ENCODE assay signal across 18 cellular contexts in the genomic region with DNA sequence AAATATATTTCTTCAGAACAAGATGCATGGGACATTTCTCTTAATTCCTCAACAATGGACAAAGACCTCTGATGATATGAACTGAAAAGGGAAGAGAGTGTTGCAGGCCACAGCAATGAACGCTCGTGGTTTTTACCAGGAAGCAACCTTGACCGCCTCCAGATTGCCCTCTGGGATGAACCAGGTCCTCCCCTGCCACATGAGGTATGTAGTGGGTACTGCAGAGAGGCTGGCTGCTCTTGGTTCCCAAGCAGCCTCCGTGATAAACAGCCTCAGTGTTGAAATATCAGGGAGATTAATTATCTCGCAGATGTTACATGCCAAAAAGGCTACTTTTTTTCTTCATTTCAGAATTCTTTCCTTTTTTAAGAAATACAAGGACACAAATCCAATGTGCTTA.
A peak's percentile ranks its signal among the peaks of the same experiment; 100 is the strongest.
DNase-seq lines count a peak whose midpoint lies in the region; ATAC-seq, FAIRE-seq and TF ChIP-seq lines count a peak whose summit lies in the region.
"Had no signal": no experiment of that assay in that cellular context is flagged by ENCODE, and none has a peak within 500 bp of the region (broad histone marks: within the 10 kb centered on the region; RNA-seq: fewer than 3 reads in every experiment).

No MANE protein-coding gene starts in this region.

- WGBS in HepG2 (ENCODE audit: low lambda C conversion rate): 30% methylated on average over 5 of the region's 5 CpGs
- 62% methylated on average over 5 of the region's 5 CpGs for WGBS in right lobe of liver (ENCODE audit: insufficient coverage, low coverage, low lambda C conversion rate, missing lambda C conversion rate)
- 54% methylated on average over 5 of the region's 5 CpGs for WGBS in GM12878 (ENCODE audit: insufficient coverage, insufficient replicate concordance, low lambda C conversion rate, missing lambda C conversion rate)

- H3K4me2 ChIP-seq in HepG2 (ENCODE audit: low read depth, low read length) (peak overlapping the region; percentile 24; the same call in 1 of the 2 replicates), GM12878 (ENCODE audit: control insufficient read depth, insufficient read depth) (no peak overlapping the region)

- intact Hi-C loops in HepG2 (cut with micrococcal nuclease; ENCODE audit: unreplicated experiment): loop anchor here (5.0 to 10.0 kb wide), 2 partner anchors 38 to 65 kb away; no protein-coding TSS in a partner anchor
- intact Hi-C loops in right lobe of liver (cut with DNase I): no loop called here
- intact Hi-C loops in GM12878 (cut with micrococcal nuclease; ENCODE audit: unreplicated experiment): no loop called here
- intact Hi-C loops in lower lobe of right lung (cut with DNase I): no loop called here
- intact Hi-C loops in activated CD4-positive, alpha-beta memory T cell treated with anti-CD3 and anti-CD28 coated beads for 36 hours (cut with micrococcal nuclease): loop anchor here (5.0 kb wide), 1 partner anchor 43 kb away; no protein-coding TSS in a partner anchor

- TF ChIP-seq EP300 in HepG2 (IDR thresholded peaks at IDR 0.05; ENCODE audit: low read depth in 2 of 2, low read length in 2 of 2): no peak
- TF ChIP-seq EP300 in HepG2 (CRISPR knock-in tag; IDR thresholded peaks at IDR 0.05; ENCODE audit: borderline replicate concordance): no peak
- no peak for TF ChIP-seq EP300 in GM12878 (IDR thresholded peaks at IDR 0.05; ENCODE audit: borderline replicate concordance in 1 of 2, control insufficient read depth in 1 of 2, low read depth in 2 of 2, low read length in 2 of 2)

- H3K4me1 Mint-ChIP-seq in activated CD4-positive, alpha-beta memory T cell treated with anti-CD3 and anti-CD28 coated beads for 36 hours (ENCODE audit: low read depth): peaks cover 46% of the 10 kb centered on the region

- no peak overlapping the region for H3K9ac ChIP-seq in HepG2 (ENCODE audit: insufficient read depth, low read depth, low read length)
- H3K9ac ChIP-seq in GM12878 (ENCODE audit: control insufficient read depth, insufficient read depth, low read length): no peak overlapping the region

- H3K79me2 ChIP-seq in HepG2 (ENCODE audit: insufficient read depth, low read length): no peaks in the 10 kb centered on the region
- H3K79me2 ChIP-seq in GM12878 (ENCODE audit: control insufficient read depth, insufficient read depth, low read length): no peaks in the 10 kb centered on the region

- H3K4me3 Mint-ChIP-seq in activated CD4-positive, alpha-beta memory T cell treated with anti-CD3 and anti-CD28 coated beads for 36 hours: no peak overlapping the region
- H3K4me3 Mint-ChIP-seq: activated CD8-positive, alpha-beta T cell treated with anti-CD3 and anti-CD28 coated beads for 36 hours had no signal

- in situ Hi-C loops in HepG2 (cut with HindIII; ENCODE audit: extremely low pct_ligation_motif_present, low pct_unique_long_range_greater_than_20kb) (no loop called here), GM12878 (cut with MboI) (no loop called here)

- no peak overlapping the region for H2AFZ ChIP-seq in HepG2 (ENCODE audit: low read length)
- H2AFZ ChIP-seq in GM12878 (ENCODE audit: control insufficient read depth, low read depth, low read length): no peak overlapping the region

- no peaks in the 10 kb centered on the region for H3K27me3 Mint-ChIP-seq in activated CD4-positive, alpha-beta memory T cell treated with anti-CD3 and anti-CD28 coated beads for 36 hours
- H3K27me3 Mint-ChIP-seq: activated CD8-positive, alpha-beta T cell treated with anti-CD3 and anti-CD28 coated beads for 36 hours; IgD-negative memory B cell had no signal

- CTCF ChIA-PET in HepG2 (lab: Yijun Ruan, JAX; ENCODE audit: low intra/inter-chr PET ratio, low total read pairs) (no interaction called here), GM12878 (lab: Yijun Ruan, JAX) (no interaction called here)
- CTCF ChIA-PET in activated CD4-positive, alpha-beta memory T cell treated with anti-CD3 and anti-CD28 coated beads for 36 hours (lab: Charles Lee): no interaction called here

- no peaks in the 10 kb centered on the region for H3K9me3 Mint-ChIP-seq in activated CD4-positive, alpha-beta memory T cell treated with anti-CD3 and anti-CD28 coated beads for 36 hours
- H3K9me3 Mint-ChIP-seq: activated CD8-positive, alpha-beta T cell treated with anti-CD3 and anti-CD28 coated beads for 36 hours; IgD-negative memory B cell had no signal

- no peak for FAIRE-seq in HepG2 (lab: Jason Lieb, UNC)
- FAIRE-seq in GM12878 (lab: Jason Lieb, UNC): no peak
- FAIRE-seq: D721Med, endometrium, small intestine had no signal

- H4K20me1 ChIP-seq in HepG2 (ENCODE audit: insufficient read depth, low read length) (no peaks in the 10 kb centered on the region), GM12878 (ENCODE audit: control insufficient read depth, insufficient read depth) (no peaks in the 10 kb centered on the region)

- SMC1A ChIA-PET in GM12878 (lab: Charles Lee; ENCODE audit: uncharacterized antibody, unreplicated experiment): no interaction called here

- DNase-seq in HepG2 (ENCODE audit: low spot score) (peak; percentile 35), right lobe of liver (no peak), GM12878 (ENCODE audit: low read depth, low spot score) (no peak), lower lobe of right lung (no peak)
- DNase-seq in stimulated activated CD4-positive, alpha-beta T cell treated with anti-CD3 and anti-CD28 coated beads, Interleukin-15, amount 100 ng/mL, for 24 hours: no peak
- DNase-seq in activated CD4-positive, alpha-beta memory T cell treated with anti-CD3 and anti-CD28 coated beads for 36 hours: no peak
- DNase-seq: ACHN; activated CD8-positive, alpha-beta T cell treated with anti-CD3 and anti-CD28 coated beads for 36 hours; heart left ventricle; left ventricle myocardium inferior; NCI-H1436; small intestine; T1000 had no signal

- no peak overlapping the region for H3K4me3 ChIP-seq in HepG2 (replicated peaks in 1 of 3; ENCODE audit: insufficient read depth in 1 of 3, low read depth in 2 of 3, low read length in 3 of 3)
- no peak overlapping the region for H3K4me3 ChIP-seq in right lobe of liver
- no peak overlapping the region for H3K4me3 ChIP-seq in GM12878
- H3K4me3 ChIP-seq in lower lobe of right lung: no peak overlapping the region
- H3K4me3 ChIP-seq: heart left ventricle, left ventricle myocardium inferior had no signal

- TF ChIP-seq CTCF in HepG2 (CRISPR knock-in tag; IDR thresholded peaks at IDR 0.05) (0 out of 2 replicates have a peak, but pooled peaks have one; percentile 35), right lobe of liver (IDR thresholded peaks at IDR 0.05) (no peak), GM12878 (IDR thresholded peaks at IDR 0.05 in 2 of 3, conservative IDR thresholded peaks at IDR 0.05 in 1 of 3; ENCODE audit: control insufficient read depth in 2 of 3, extremely low read depth in 1 of 3, insufficient read depth in 1 of 3, low read depth in 3 of 3, low read length in 3 of 3) (no peak), lower lobe of right lung (IDR thresholded peaks at IDR 0.05) (no peak)

- RAD21 ChIA-PET in GM12878 (lab: Charles Lee; ENCODE audit: unreplicated experiment): no interaction called here

- H3K27ac ChIP-seq in HepG2 (ENCODE audit: extremely low read length, insufficient read depth, low read length): no peak overlapping the region
- no peak overlapping the region for H3K27ac ChIP-seq in right lobe of liver
- no peak overlapping the region for H3K27ac ChIP-seq in GM12878 (ENCODE audit: control insufficient read depth, insufficient read depth)
- no peak overlapping the region for H3K27ac ChIP-seq in lower lobe of right lung
- H3K27ac ChIP-seq: heart left ventricle, left ventricle myocardium inferior had no signal

- H3K4me1 ChIP-seq in HepG2 (ENCODE audit: insufficient read depth, low read length): peaks cover 31% of the 10 kb centered on the region
- H3K4me1 ChIP-seq in right lobe of liver: no peaks in the 10 kb centered on the region
- H3K4me1 ChIP-seq in GM12878 (ENCODE audit: control insufficient read depth, insufficient read depth, low read length): peaks cover 5% of the 10 kb centered on the region
- H3K4me1 ChIP-seq in lower lobe of right lung: peaks cover 20% of the 10 kb centered on the region

- no peak for TF ChIP-seq RAD21 in HepG2 (CRISPR knock-in tag; IDR thresholded peaks at IDR 0.05)
- TF ChIP-seq RAD21 in GM12878 (IDR thresholded peaks at IDR 0.05; ENCODE audit: insufficient read depth, low read depth, low read length): no peak

- H3K36me3 ChIP-seq in HepG2 (replicated peaks in 1 of 2; ENCODE audit: control insufficient read depth in 1 of 2, insufficient read depth in 2 of 2, low read length in 2 of 2) (no peaks in the 10 kb centered on the region), right lobe of liver (no peaks in the 10 kb centered on the region), GM12878 (ENCODE audit: control insufficient read depth in 2 of 2, insufficient read depth in 2 of 2, low read length in 1 of 2) (peaks cover 0 to 2% of the 10 kb centered on the region in 2 experiments; a peak in 2 of 4 replicates), lower lobe of right lung (no peaks in the 10 kb centered on the region)
- H3K36me3 ChIP-seq: heart left ventricle, left ventricle myocardium inferior had no signal

- ATAC-seq in HepG2 (peak; percentile 98), right lobe of liver (no peak), GM12878 (peak; percentile 22; the same call in 1 of the 3 replicates), lower lobe of right lung (peak; percentile 57 to 76), GM19467 (IDR thresholded peaks at IDR 0.05; ENCODE audit: unreplicated experiment) (no peak), GM19395 (IDR thresholded peaks at IDR 0.05; ENCODE audit: unreplicated experiment) (no peak)
- ATAC-seq: activated CD8-positive, alpha-beta T cell treated with anti-CD3 and anti-CD28 coated beads for 36 hours; heart left ventricle had no signal

- H3K9me3 ChIP-seq in HepG2 (ENCODE audit: low read length) (no peaks in the 10 kb centered on the region), right lobe of liver (no peaks in the 10 kb centered on the region), GM12878 (replicated peaks; ENCODE audit: control insufficient read depth, insufficient read depth, low read length) (no peaks in the 10 kb centered on the region), lower lobe of right lung (no peaks in the 10 kb centered on the region)
- H3K9me3 ChIP-seq: heart left ventricle, left ventricle myocardium inferior had no signal

- POLR2A ChIA-PET in HepG2 (lab: Yijun Ruan, JAX): no interaction called here
- POLR2A ChIA-PET in GM12878 (lab: Charles Lee): no interaction called here
- POLR2A ChIA-PET in activated CD4-positive, alpha-beta memory T cell treated with anti-CD3 and anti-CD28 coated beads for 36 hours (lab: Charles Lee): no interaction called here

- H3K36me3 Mint-ChIP-seq in activated CD4-positive, alpha-beta memory T cell treated with anti-CD3 and anti-CD28 coated beads for 36 hours: peaks cover 29% of the 10 kb centered on the region

- TF ChIP-seq POLR2A in HepG2 (IDR thresholded peaks at IDR 0.05; ENCODE audit: insufficient read depth in 1 of 2, low read depth in 2 of 2, low read length in 2 of 2) (no peak), right lobe of liver (IDR thresholded peaks at IDR 0.05) (no peak), GM12878 (IDR thresholded peaks at IDR 0.05; ENCODE audit: low read depth, low read length) (no peak)

- BruUV-seq in HepG2 (replicated peaks; lab: Mats Ljungman, UMichigan) (no TSS peak), GM12878 (replicated peaks; lab: Mats Ljungman, UMichigan) (no TSS peak)

- H3K27me3 ChIP-seq in HepG2 (ENCODE audit: control insufficient read depth in 1 of 2, insufficient read depth in 2 of 2, low read length in 2 of 2): 0 out of 5 replicates have a peak, but pooled peaks cover 0 to 1% of the 10 kb centered on the region in 2 experiments
- no peaks in the 10 kb centered on the region for H3K27me3 ChIP-seq in right lobe of liver
- no peaks in the 10 kb centered on the region for H3K27me3 ChIP-seq in GM12878 (replicated peaks in 1 of 2; ENCODE audit: control insufficient read depth in 2 of 2, insufficient read depth in 2 of 2, low read length in 1 of 2)
- no peaks in the 10 kb centered on the region for H3K27me3 ChIP-seq in lower lobe of right lung (ENCODE audit: low read depth)
- H3K27me3 ChIP-seq: heart left ventricle had no signal

- no peak overlapping the region for H3K27ac Mint-ChIP-seq in activated CD4-positive, alpha-beta memory T cell treated with anti-CD3 and anti-CD28 coated beads for 36 hours
- H3K27ac Mint-ChIP-seq: activated CD8-positive, alpha-beta T cell treated with anti-CD3 and anti-CD28 coated beads for 36 hours had no signal

Comparison
In these comparisons a context has a peak if more than half of its experiments do, and no peak if none do; other contexts are left out.
1. ATAC-seq: peak in HepG2 (single experiment), GM12878 (single experiment) and lower lobe of right lung (2 of 2); none in right lobe of liver (0 of 4), GM19467 (single experiment) and GM19395 (single experiment).
2. intact Hi-C loops: an anchor here in HepG2 (5.0 to 10.0 kb wide) and activated CD4-positive, alpha-beta memory T cell treated with anti-CD3 and anti-CD28 coated beads for 36 hours (5.0 kb wide); none called in right lobe of liver, GM12878 and lower lobe of right lung.
3. Of the 75 proteins assayed by ChIP-seq in both HepG2 and GM12878: peak only in HepG2: CTCF and SMC3; only in GM12878: none; in both: none; in neither: 73.